ENCODE assay signal across 8 cellular contexts in the genomic region with DNA sequence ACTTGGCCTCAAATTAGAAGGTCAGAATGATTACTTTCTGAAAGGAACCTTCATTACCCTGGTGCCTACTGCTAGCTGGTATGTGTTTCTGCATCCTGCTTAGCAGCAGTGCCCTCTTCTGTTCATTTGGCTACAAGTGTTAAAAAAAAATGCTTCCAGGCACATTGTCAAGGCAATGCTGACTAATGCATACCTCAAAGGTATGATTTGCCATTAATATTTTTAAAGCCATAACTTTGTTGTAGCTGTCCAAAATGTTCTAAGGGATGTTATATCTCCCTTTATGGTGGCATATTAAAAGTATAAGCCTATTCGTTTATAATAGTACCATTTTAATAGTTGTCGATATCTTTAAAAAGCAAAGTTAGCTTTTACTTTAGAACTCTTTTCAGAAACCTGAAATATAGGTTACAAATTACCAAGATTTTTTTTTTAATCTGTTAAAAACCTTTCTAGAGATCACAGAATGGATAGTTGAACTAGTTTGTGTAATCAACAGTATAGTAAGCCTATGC. TPM values are rescaled to one million over a fixed set of nuclear protein-coding genes. Genes with fewer than 3 reads are reported as not detected.
DNase-seq lines count a peak whose midpoint lies in the region; TF ChIP-seq lines count a peak whose summit lies in the region.

No MANE protein-coding gene starts in this region.

- H3K4me3 Mint-ChIP-seq in MCF 10A (ENCODE audit: unreplicated experiment): no peak overlapping the region

- H3K27ac ChIP-seq in KMS-11: no peak overlapping the region

- DNase-seq in ACHN (peak; percentile 74), GM10248 (ENCODE audit: extremely low spot score) (peak; percentile 46), HAP-1 (ENCODE audit: low spot score in 2 of 2) (peak; percentile 48 to 68), RPMI8226 (peak; percentile 67), MCF 10A (ENCODE audit: unreplicated experiment) (peak; percentile 81), iris pigment epithelial cell (ENCODE audit: low read depth) (peak; percentile 83), stromal cell of bone marrow (ENCODE audit: low read depth) (peak; percentile 49)

- H3K27me3 ChIP-seq in HAP-1 (ENCODE audit: low read depth): no peaks in the 10 kb centered on the region
- no peaks in the 10 kb centered on the region; the same call in 1 of the 2 replicates for H3K27me3 ChIP-seq in KMS-11 (ENCODE audit: insufficient read depth, low read depth)

- no peak overlapping the region for H3K9ac ChIP-seq in KMS-11

- no peaks in the 10 kb centered on the region for H3K27me3 Mint-ChIP-seq in MCF 10A (ENCODE audit: insufficient read depth, unreplicated experiment)

- H3K36me3 ChIP-seq in HAP-1 (replicated peaks) (peaks cover 21% of the 10 kb centered on the region), KMS-11 (ENCODE audit: insufficient read depth) (no peaks in the 10 kb centered on the region)

- H3K9me3 ChIP-seq in HAP-1: no peaks in the 10 kb centered on the region; the same call in 1 of the 2 replicates

- no peaks in the 10 kb centered on the region for H3K79me2 ChIP-seq in KMS-11 (ENCODE audit: insufficient read depth, low read depth)

- peaks cover 6% of the 10 kb centered on the region for H3K4me1 Mint-ChIP-seq in MCF 10A (ENCODE audit: insufficient read depth, unreplicated experiment)

- CTCF ChIA-PET in GM10248 (lab: Yijun Ruan, JAX): interaction anchor here (0.6 to 6.1 kb wide), 27 partner anchors 9 to 145 kb away, joined by 3 to 80 read pairs (median 4); partner anchors contain the start of gene ITGAV
- CTCF ChIA-PET in MCF 10A (lab: Yijun Ruan, JAX): interaction anchor here (0.5 to 5.9 kb wide), 47 partner anchors 9 to 1365 kb away, joined by 3 to 162 read pairs (median 4); partner anchors contain the start of gene ITGAV

- H3K36me3 Mint-ChIP-seq in MCF 10A (ENCODE audit: insufficient read depth, unreplicated experiment): peaks cover 21% of the 10 kb centered on the region

- no peaks in the 10 kb centered on the region for H3K9me3 Mint-ChIP-seq in MCF 10A (ENCODE audit: unreplicated experiment)

- intact Hi-C loops in MCF 10A (cut with micrococcal nuclease): loop anchor here (1.0 to 5.0 kb wide), 3 partner anchors 52 to 1035 kb away; partner anchors contain the start of gene ITGAV

- no TSS peak for BruUV-seq in MCF 10A (replicated peaks; lab: Mats Ljungman, UMichigan)

- peak overlapping the region; percentile 46 for H3K27ac Mint-ChIP-seq in MCF 10A (ENCODE audit: low read depth, unreplicated experiment)

- no peaks in the 10 kb centered on the region for H3K4me1 ChIP-seq in HAP-1
- peaks cover 30% of the 10 kb centered on the region for H3K4me1 ChIP-seq in KMS-11 (ENCODE audit: low read depth, poor library complexity, severe bottlenecking)

- no peak overlapping the region for H2AFZ ChIP-seq in KMS-11 (ENCODE audit: low read depth)

- in situ Hi-C loops in ACHN (cut with HindIII; ENCODE audit: low pct_ligation_motif_present, low pct_unique_long_range_greater_than_20kb, low sequenced_read_pairs) (loop anchor here (25.0 kb wide), 1 partner anchor 130 kb away; no protein-coding TSS in a partner anchor), HAP-1 (cut with MboI; ENCODE audit: low sequenced_read_pairs) (loop anchor here (10.0 kb wide), 1 partner anchor 137 kb away; no protein-coding TSS in a partner anchor)

- H3K4me2 ChIP-seq in KMS-11: no peak overlapping the region

- TF ChIP-seq CTCF in GM10248 (IDR thresholded peaks at IDR 0.05; ENCODE audit: control extremely low read depth, extremely low read depth, low read depth, missing control alignments) (peak; percentile 71), KMS-11 (conservative IDR thresholded peaks at IDR 0.05; ENCODE audit: low read depth, low read length) (peak; percentile 82), MCF 10A (IDR thresholded peaks at IDR 0.05; ENCODE audit: unreplicated experiment) (peak; percentile 81)

- no peak overlapping the region for H3K4me3 ChIP-seq in HAP-1
- no peak overlapping the region for H3K4me3 ChIP-seq in KMS-11 (IDR thresholded peaks at IDR 0.05; ENCODE audit: insufficient read depth, low read depth, low read length)

- POLR2A ChIA-PET in GM10248 (lab: Yijun Ruan, JAX): no interaction called here
- POLR2A ChIA-PET in MCF 10A (lab: Yijun Ruan, JAX): interaction anchor here (0.8 to 4.9 kb wide), 7 partner anchors 28 to 156 kb away, joined by 3 to 45 read pairs (median 5); partner anchors contain the start of genes ITGAV and ZC3H15

- no peaks in the 10 kb centered on the region for H4K20me1 ChIP-seq in KMS-11 (ENCODE audit: insufficient read depth)

RNA-seq across cellular contexts. Expression of gene FAM171B, which starts 52.0 kb away (rescaled TPM):
- 4.9 and 5.9 TPM in 2 replicates for total RNA-seq in MCF 10A (2022)

RNA-seq across cellular contexts. Expression of gene ITGAV, which starts 52.0 kb away (rescaled TPM):
- 56.1 TPM in 2 replicates for total RNA-seq in MCF 10A (2022)
